ENCODE assay signal across 19 cellular contexts in genomic region chr13:100989424-100989823, GRCh38.
A peak's percentile ranks its signal among the peaks of the same experiment; 100 is the strongest.
DNase-seq lines count a peak whose midpoint lies in the region; FAIRE-seq and TF ChIP-seq lines count a peak whose summit lies in the region.
"Had no signal": no experiment of that assay in that cellular context is flagged by ENCODE, and none has a peak within 500 bp of the region (broad histone marks: within the 10 kb centered on the region; RNA-seq: fewer than 3 reads in every experiment).

No MANE protein-coding gene starts in this region.

- intact Hi-C loops in adrenal gland (cut with DNase I): no loop called here

- peak; percentile 64 for FAIRE-seq in H54 (lab: Jason Lieb, UNC)
- FAIRE-seq: G401.6, GM12878, GM19239, H1 had no signal

- no peaks in the 10 kb centered on the region for H3K9me3 ChIP-seq in adrenal gland (replicated peaks in 1 of 3)
- H3K9me3 ChIP-seq: Caco-2 had no signal

- TF ChIP-seq CTCF in nephron (IDR thresholded peaks at IDR 0.05; ENCODE audit: unreplicated experiment in 3 of 3): no peak
- TF ChIP-seq CTCF in type B pancreatic cell (conservative IDR thresholded peaks at IDR 0.05): peak; percentile 36
- TF ChIP-seq CTCF in adrenal gland (IDR thresholded peaks at IDR 0.05): no peak
- TF ChIP-seq CTCF in GM10266 (IDR thresholded peaks at IDR 0.05; ENCODE audit: control insufficient read depth, insufficient read depth, low read depth, missing control alignments): no peak

- 41 to 50% (median 46%) methylated on average over 2 of the region's 2 CpGs for WGBS in adrenal gland, 4 donors

- H3K27ac Mint-ChIP-seq in nephron (peak overlapping the region in 2 of 3 experiments; percentile 13 to 25), type B pancreatic cell (no peak overlapping the region)
- H3K27ac Mint-ChIP-seq: CD4-positive, CD25-positive, alpha-beta regulatory T cell; CD8-positive, alpha-beta T cell; H9 had no signal

- no peaks in the 10 kb centered on the region for H3K4me1 ChIP-seq in adrenal gland (replicated peaks in 1 of 2)
- H3K4me1 ChIP-seq: Caco-2 had no signal

- H3K36me3 ChIP-seq in adrenal gland (replicated peaks in 1 of 2): no peaks in the 10 kb centered on the region

- no peaks in the 10 kb centered on the region for H3K4me1 Mint-ChIP-seq in nephron
- peaks cover 5% of the 10 kb centered on the region for H3K4me1 Mint-ChIP-seq in type B pancreatic cell (ENCODE audit: unreplicated experiment)

- H3K4me3 Mint-ChIP-seq in nephron (no peak overlapping the region), type B pancreatic cell (no peak overlapping the region)
- H3K4me3 Mint-ChIP-seq: CD4-positive, CD25-positive, alpha-beta regulatory T cell; CD8-positive, alpha-beta T cell; H9 had no signal

- TF ChIP-seq POLR2A in H54 (IDR thresholded peaks at IDR 0.05; ENCODE audit: low read depth, low read length) (no peak), adrenal gland (IDR thresholded peaks at IDR 0.05) (no peak)

- no peaks in the 10 kb centered on the region for H3K36me3 Mint-ChIP-seq in nephron (ENCODE audit: low read depth)
- no peaks in the 10 kb centered on the region for H3K36me3 Mint-ChIP-seq in type B pancreatic cell
- H3K36me3 Mint-ChIP-seq: CD4-positive, CD25-positive, alpha-beta regulatory T cell; CD8-positive, alpha-beta T cell had no signal

- H3K27me3 ChIP-seq in adrenal gland: no peaks in the 10 kb centered on the region

- H3K27ac ChIP-seq in adrenal gland: no peak overlapping the region
- H3K27ac ChIP-seq: GM23248 had no signal

- peaks cover 31% of the 10 kb centered on the region for H3K9me3 Mint-ChIP-seq in nephron
- peaks cover 12% of the 10 kb centered on the region for H3K9me3 Mint-ChIP-seq in type B pancreatic cell
- H3K9me3 Mint-ChIP-seq: CD8-positive, alpha-beta T cell had no signal

- H3K4me3 ChIP-seq in adrenal gland: no peak overlapping the region
- H3K4me3 ChIP-seq: GM12878, GM23248 had no signal

- H3K27me3 Mint-ChIP-seq in nephron (ENCODE audit: low read depth): no peaks in the 10 kb centered on the region
- no peaks in the 10 kb centered on the region for H3K27me3 Mint-ChIP-seq in type B pancreatic cell

- DNase-seq in H54 (ENCODE audit: insufficient read length, low spot score) (no peak), foreskin melanocyte (peak; percentile 38), type B pancreatic cell (ENCODE audit: extremely low spot score, unreplicated experiment) (no peak), adrenal gland (no peak), amygdala (lab: John Stamatoyannopoulos, UW) (no peak), GM10266 (ENCODE audit: extremely low spot score) (no peak)
- DNase-seq: C1 segment of cervical spinal cord; Caco-2; CD4-positive, CD25-positive, alpha-beta regulatory T cell; CD8-positive, alpha-beta T cell; DMS153; DND-41; GM23248; H9 had no signal
